Comparison of ENCODE assay signal across 8 cellular contexts in genomic region chr6:151324079-151324825, GRCh38.
DNase-seq lines count a peak whose midpoint lies in the region; ATAC-seq, FAIRE-seq and TF ChIP-seq lines count a peak whose summit lies in the region.

No MANE protein-coding gene starts in this region.

- in situ Hi-C loops in gastrocnemius medialis (cut with MboI; ENCODE audit: low sequenced_read_pairs in 4 of 4) = loop anchor here in 2 of 4 donors (5.0 to 10.0 kb wide), 2 partner anchors 309 to 312 kb away; no protein-coding TSS in a partner anchor

- H3K9ac ChIP-seq in DND-41 (ENCODE audit: low read depth, low read length) = no peak overlapping the region
- H3K9ac ChIP-seq in astrocyte (ENCODE audit: low read length) = peak overlapping the region; percentile 91

- no peaks in the 10 kb centered on the region for H3K27me3 Mint-ChIP-seq in astrocyte (ENCODE audit: low read depth, unreplicated experiment)

- no peaks in the 10 kb centered on the region for H3K9me3 Mint-ChIP-seq in astrocyte (ENCODE audit: unreplicated experiment)

- H3K36me3 ChIP-seq in DND-41 (ENCODE audit: insufficient read depth, low read length) = no peaks in the 10 kb centered on the region
- H3K36me3 ChIP-seq in astrocyte (ENCODE audit: insufficient read depth, low read length) = no peaks in the 10 kb centered on the region
- H3K36me3 ChIP-seq in gastrocnemius medialis = no peaks in the 10 kb centered on the region

- H2AFZ ChIP-seq in DND-41 (ENCODE audit: low read depth, low read length) (peak overlapping the region; percentile 59), astrocyte (ENCODE audit: low read depth, low read length) (no peak overlapping the region)

- H3K4me1 ChIP-seq in DND-41 (ENCODE audit: insufficient read depth, low read length) = peaks cover 9% of the 10 kb centered on the region; the same call in 1 of the 2 replicates
- peaks cover 21% of the 10 kb centered on the region for H3K4me1 ChIP-seq in astrocyte (ENCODE audit: insufficient read depth, low read length)
- peaks cover 12 to 22% of the 10 kb centered on the region in 2 donors for H3K4me1 ChIP-seq in gastrocnemius medialis

- peak overlapping the region; percentile 58 for H3K4me3 Mint-ChIP-seq in astrocyte (ENCODE audit: unreplicated experiment)

- H3K4me3 ChIP-seq in DND-41 (ENCODE audit: low read depth in 1 of 2, low read length in 2 of 2) (no peak overlapping the region), HFF-Myc (replicated peaks; ENCODE audit: low read depth, low read length) (no peak overlapping the region), astrocyte (ENCODE audit: insufficient read depth, low read depth, low read length) (no peak overlapping the region), gastrocnemius medialis (peak overlapping the region in 1 of 4 donors; percentile 70)

- intact Hi-C loops in gastrocnemius medialis (cut with DNase I; ENCODE audit: low total_unique reads) = loop anchor here (1.0 kb wide), 2 partner anchors 84 to 310 kb away; no protein-coding TSS in a partner anchor

- DNase-seq in DND-41 = peak; percentile 70
- peak; percentile 81 for DNase-seq in HFF-Myc (ENCODE audit: extremely low read depth, low read depth)
- DNase-seq in NCI-H1694 treated with DMSO at 0.1 percent for 48 hours (lab: John Stamatoyannopoulos, UW) = peak; percentile 77
- DNase-seq in T-helper 9 cell = peak; percentile 68
- DNase-seq in astrocyte (ENCODE audit: low read depth) = peak; percentile 85
- DNase-seq in hippocampal formation (lab: John Stamatoyannopoulos, UW) = peak; percentile 50 to 67
- DNase-seq in gastrocnemius medialis = peak; percentile 59 to 78

- no peaks in the 10 kb centered on the region for H4K20me1 ChIP-seq in DND-41 (ENCODE audit: insufficient read depth, low read length)
- H4K20me1 ChIP-seq in astrocyte (ENCODE audit: insufficient read depth, low read length) = no peaks in the 10 kb centered on the region

- peak; percentile 98 for TF ChIP-seq CTCF in DND-41 (IDR thresholded peaks at IDR 0.05; ENCODE audit: borderline replicate concordance, extremely low read depth, low read length, poor library complexity, severe bottlenecking)
- TF ChIP-seq CTCF in HFF-Myc (IDR thresholded peaks at IDR 0.05; ENCODE audit: low read depth, low read length, missing control alignments) = peak; percentile 96
- TF ChIP-seq CTCF in astrocyte (IDR thresholded peaks at IDR 0.05; ENCODE audit: insufficient read depth, low read depth, low read length) = peak; percentile 96
- TF ChIP-seq CTCF in gastrocnemius medialis (IDR thresholded peaks at IDR 0.05 in 4 of 5, conservative IDR thresholded peaks at IDR 0.05 in 1 of 5) = peak; percentile 80 to 97 (median 94)

- peak; percentile 93 for ATAC-seq in DND-41 (ENCODE audit: insufficient read depth, low read depth)
- peak; percentile 88 to 90 for ATAC-seq in gastrocnemius medialis
- ATAC-seq in HG03442 (IDR thresholded peaks at IDR 0.05; ENCODE audit: unreplicated experiment) = no peak

- peak overlapping the region; percentile 85 for H3K27ac Mint-ChIP-seq in astrocyte (ENCODE audit: unreplicated experiment)

- H3K79me2 ChIP-seq in DND-41 (ENCODE audit: insufficient read depth, low read length) (no peaks in the 10 kb centered on the region), astrocyte (ENCODE audit: insufficient read depth, low read length) (peaks cover 91% of the 10 kb centered on the region)

- H3K36me3 Mint-ChIP-seq in astrocyte (ENCODE audit: low read depth, unreplicated experiment) = peaks cover 6% of the 10 kb centered on the region

- H3K27me3 ChIP-seq in DND-41 (ENCODE audit: insufficient read depth, low read length, poor library complexity) = peaks cover 6% of the 10 kb centered on the region
- H3K27me3 ChIP-seq in astrocyte (ENCODE audit: insufficient read depth, low read length) = no peaks in the 10 kb centered on the region
- H3K27me3 ChIP-seq in gastrocnemius medialis = peaks cover 7 to 21% (median 14%) of the 10 kb centered on the region in 3 donors

- H3K9me3 ChIP-seq in DND-41 (ENCODE audit: insufficient read depth, low read length, severe bottlenecking) = no peaks in the 10 kb centered on the region
- H3K9me3 ChIP-seq in astrocyte (ENCODE audit: insufficient read depth, low read depth, low read length) = no peaks in the 10 kb centered on the region
- H3K9me3 ChIP-seq in gastrocnemius medialis = no peaks in the 10 kb centered on the region

- FAIRE-seq in astrocyte (lab: Jason Lieb, UNC) = peak; percentile 5

- no peak for TF ChIP-seq POLR2A in gastrocnemius medialis (IDR thresholded peaks at IDR 0.05)

- no peak overlapping the region for H3K27ac ChIP-seq in DND-41 (ENCODE audit: low read length)
- peak overlapping the region; percentile 77 for H3K27ac ChIP-seq in astrocyte (ENCODE audit: low read depth, low read length)
- peak overlapping the region; percentile 40 to 73 (median 72) for H3K27ac ChIP-seq in gastrocnemius medialis

- H3K4me1 Mint-ChIP-seq in astrocyte (ENCODE audit: low read depth, unreplicated experiment) = peaks cover 12% of the 10 kb centered on the region

- H3K4me2 ChIP-seq in DND-41 (ENCODE audit: insufficient read depth, low read length) = peak overlapping the region; percentile 40; the same call in 1 of the 2 replicates
- H3K4me2 ChIP-seq in astrocyte (ENCODE audit: low read length) = peak overlapping the region; percentile 94
